1 cellular context compared by ENCODE assay signal in the genomic region with DNA sequence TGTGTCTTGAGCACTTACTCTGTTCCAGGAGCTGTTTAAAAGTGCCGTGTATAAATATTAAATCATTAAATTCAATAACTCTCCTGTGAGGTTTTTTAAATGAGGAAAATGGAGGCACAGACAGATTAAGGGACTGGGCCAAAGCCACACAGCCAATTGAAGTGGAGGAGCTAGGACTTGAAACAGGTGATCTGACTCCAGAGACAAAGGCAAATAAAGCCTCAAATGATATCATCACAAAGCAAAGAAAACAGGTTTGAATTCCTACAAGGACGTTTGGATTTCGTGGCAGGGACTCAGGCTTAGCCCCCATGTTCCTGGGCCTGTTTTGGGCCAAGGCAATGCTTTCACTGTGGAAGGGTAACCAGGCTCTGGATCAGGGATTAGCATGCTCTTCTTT.
TF ChIP-seq lines count a peak whose summit lies in the region.

No MANE protein-coding gene starts in this region.

TF ChIP-seq in GM23338, 12 proteins besides CTCF, POLR2A, EP300 and RAD21 (continued from another document):
- TF ChIP-seq, protein P1, sequence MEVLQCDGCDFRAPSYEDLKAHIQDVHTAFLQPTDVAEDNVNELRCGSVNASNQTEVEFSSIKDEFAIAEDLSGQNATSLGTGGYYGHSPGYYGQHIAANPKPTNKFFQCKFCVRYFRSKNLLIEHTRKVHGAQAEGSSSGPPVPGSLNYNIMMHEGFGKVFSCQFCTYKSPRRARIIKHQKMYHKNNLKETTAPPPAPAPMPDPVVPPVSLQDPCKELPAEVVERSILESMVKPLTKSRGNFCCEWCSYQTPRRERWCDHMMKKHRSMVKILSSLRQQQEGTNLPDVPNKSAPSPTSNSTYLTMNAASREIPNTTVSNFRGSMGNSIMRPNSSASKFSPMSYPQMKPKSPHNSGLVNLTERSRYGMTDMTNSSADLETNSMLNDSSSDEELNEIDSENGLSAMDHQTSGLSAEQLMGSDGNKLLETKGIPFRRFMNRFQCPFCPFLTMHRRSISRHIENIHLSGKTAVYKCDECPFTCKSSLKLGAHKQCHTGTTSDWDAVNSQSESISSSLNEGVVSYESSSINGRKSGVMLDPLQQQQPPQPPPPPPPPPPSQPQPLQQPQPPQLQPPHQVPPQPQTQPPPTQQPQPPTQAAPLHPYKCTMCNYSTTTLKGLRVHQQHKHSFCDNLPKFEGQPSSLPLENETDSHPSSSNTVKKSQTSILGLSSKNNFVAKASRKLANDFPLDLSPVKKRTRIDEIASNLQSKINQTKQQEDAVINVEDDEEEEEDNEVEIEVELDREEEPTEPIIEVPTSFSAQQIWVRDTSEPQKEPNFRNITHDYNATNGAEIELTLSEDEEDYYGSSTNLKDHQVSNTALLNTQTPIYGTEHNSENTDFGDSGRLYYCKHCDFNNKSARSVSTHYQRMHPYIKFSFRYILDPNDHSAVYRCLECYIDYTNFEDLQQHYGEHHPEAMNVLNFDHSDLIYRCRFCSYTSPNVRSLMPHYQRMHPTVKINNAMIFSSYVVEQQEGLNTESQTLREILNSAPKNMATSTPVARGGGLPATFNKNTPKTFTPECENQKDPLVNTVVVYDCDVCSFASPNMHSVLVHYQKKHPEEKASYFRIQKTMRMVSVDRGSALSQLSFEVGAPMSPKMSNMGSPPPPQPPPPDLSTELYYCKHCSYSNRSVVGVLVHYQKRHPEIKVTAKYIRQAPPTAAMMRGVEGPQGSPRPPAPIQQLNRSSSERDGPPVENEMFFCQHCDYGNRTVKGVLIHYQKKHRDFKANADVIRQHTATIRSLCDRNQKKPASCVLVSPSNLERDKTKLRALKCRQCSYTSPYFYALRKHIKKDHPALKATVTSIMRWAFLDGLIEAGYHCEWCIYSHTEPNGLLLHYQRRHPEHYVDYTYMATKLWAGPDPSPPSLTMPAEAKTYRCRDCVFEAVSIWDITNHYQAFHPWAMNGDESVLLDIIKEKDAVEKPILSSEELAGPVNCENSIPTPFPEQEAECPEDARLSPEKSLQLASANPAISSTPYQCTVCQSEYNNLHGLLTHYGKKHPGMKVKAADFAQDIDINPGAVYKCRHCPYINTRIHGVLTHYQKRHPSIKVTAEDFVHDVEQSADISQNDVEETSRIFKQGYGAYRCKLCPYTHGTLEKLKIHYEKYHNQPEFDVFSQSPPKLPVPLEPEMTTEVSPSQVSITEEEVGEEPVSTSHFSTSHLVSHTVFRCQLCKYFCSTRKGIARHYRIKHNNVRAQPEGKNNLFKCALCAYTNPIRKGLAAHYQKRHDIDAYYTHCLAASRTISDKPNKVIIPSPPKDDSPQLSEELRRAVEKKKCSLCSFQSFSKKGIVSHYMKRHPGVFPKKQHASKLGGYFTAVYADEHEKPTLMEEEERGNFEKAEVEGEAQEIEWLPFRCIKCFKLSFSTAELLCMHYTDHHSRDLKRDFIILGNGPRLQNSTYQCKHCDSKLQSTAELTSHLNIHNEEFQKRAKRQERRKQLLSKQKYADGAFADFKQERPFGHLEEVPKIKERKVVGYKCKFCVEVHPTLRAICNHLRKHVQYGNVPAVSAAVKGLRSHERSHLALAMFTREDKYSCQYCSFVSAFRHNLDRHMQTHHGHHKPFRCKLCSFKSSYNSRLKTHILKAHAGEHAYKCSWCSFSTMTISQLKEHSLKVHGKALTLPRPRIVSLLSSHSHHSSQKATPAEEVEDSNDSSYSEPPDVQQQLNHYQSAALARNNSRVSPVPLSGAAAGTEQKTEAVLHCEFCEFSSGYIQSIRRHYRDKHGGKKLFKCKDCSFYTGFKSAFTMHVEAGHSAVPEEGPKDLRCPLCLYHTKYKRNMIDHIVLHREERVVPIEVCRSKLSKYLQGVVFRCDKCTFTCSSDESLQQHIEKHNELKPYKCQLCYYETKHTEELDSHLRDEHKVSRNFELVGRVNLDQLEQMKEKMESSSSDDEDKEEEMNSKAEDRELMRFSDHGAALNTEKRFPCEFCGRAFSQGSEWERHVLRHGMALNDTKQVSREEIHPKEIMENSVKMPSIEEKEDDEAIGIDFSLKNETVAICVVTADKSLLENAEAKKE (CRISPR knock-in tag; IDR thresholded peaks at IDR 0.05) = no peak
- TF ChIP-seq, protein P2, sequence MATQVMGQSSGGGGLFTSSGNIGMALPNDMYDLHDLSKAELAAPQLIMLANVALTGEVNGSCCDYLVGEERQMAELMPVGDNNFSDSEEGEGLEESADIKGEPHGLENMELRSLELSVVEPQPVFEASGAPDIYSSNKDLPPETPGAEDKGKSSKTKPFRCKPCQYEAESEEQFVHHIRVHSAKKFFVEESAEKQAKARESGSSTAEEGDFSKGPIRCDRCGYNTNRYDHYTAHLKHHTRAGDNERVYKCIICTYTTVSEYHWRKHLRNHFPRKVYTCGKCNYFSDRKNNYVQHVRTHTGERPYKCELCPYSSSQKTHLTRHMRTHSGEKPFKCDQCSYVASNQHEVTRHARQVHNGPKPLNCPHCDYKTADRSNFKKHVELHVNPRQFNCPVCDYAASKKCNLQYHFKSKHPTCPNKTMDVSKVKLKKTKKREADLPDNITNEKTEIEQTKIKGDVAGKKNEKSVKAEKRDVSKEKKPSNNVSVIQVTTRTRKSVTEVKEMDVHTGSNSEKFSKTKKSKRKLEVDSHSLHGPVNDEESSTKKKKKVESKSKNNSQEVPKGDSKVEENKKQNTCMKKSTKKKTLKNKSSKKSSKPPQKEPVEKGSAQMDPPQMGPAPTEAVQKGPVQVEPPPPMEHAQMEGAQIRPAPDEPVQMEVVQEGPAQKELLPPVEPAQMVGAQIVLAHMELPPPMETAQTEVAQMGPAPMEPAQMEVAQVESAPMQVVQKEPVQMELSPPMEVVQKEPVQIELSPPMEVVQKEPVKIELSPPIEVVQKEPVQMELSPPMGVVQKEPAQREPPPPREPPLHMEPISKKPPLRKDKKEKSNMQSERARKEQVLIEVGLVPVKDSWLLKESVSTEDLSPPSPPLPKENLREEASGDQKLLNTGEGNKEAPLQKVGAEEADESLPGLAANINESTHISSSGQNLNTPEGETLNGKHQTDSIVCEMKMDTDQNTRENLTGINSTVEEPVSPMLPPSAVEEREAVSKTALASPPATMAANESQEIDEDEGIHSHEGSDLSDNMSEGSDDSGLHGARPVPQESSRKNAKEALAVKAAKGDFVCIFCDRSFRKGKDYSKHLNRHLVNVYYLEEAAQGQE (IDR thresholded peaks at IDR 0.05; ENCODE audit: unreplicated experiment) = no peak
- TF ChIP-seq ZNF331 (CRISPR knock-in tag; IDR thresholded peaks at IDR 0.05; ENCODE audit: low read depth) = no peak
